ENCODE assay signal across 13 cellular contexts in the genomic region with DNA sequence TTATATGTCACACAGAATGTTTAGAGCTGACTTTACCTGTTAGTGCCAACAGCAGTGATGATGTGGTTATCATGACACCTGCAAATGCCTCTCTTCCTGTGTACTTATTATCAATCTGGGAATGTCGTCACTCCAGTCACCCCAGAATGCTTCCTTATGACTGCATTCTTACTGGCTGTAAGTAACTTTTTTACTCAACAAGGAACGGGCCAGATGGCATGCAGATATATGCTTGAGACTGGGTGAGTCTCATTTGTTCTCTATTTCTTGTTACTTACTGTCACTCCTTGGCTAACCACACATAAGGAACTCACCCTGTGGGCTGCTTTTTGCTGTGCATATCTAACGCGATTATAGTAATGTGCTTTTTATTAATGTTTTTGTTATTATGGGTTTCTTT.
DNase-seq lines count a peak whose midpoint lies in the region; ATAC-seq and TF ChIP-seq lines count a peak whose summit lies in the region.
"Had no signal": no experiment of that assay in that cellular context is flagged by ENCODE, and none has a peak within 500 bp of the region (broad histone marks: within the 10 kb centered on the region; RNA-seq: fewer than 3 reads in every experiment).

No MANE protein-coding gene starts in this region.

- no peak overlapping the region for H3K4me3 ChIP-seq in AG10803 (ENCODE audit: low read length)
- H3K4me3 ChIP-seq: coronary artery had no signal

- no peak for TF ChIP-seq CTCF in AG10803 (conservative IDR thresholded peaks at IDR 0.05; ENCODE audit: low read length)

- ATAC-seq in GM21360 (IDR thresholded peaks at IDR 0.05; ENCODE audit: unreplicated experiment), result peak; percentile 31
- ATAC-seq in GM21528 (IDR thresholded peaks at IDR 0.05; ENCODE audit: low FRiP score, unreplicated experiment), result no peak

- DNase-seq in AG10803 (ENCODE audit: low read depth), result peak; percentile 36
- DNase-seq in NOMO-1 (lab: John Stamatoyannopoulos, UW; ENCODE audit: unreplicated experiment in 2 of 2), result peak; percentile 27 to 76
- peak; percentile 32 for DNase-seq in globus pallidus (ENCODE audit: low spot score)
- no peak for DNase-seq in AG08396 (ENCODE audit: low spot score)
- no peak for DNase-seq in effector CD8-positive, alpha-beta T cell (lab: John Stamatoyannopoulos, UW)
- DNase-seq in activated CD4-positive, alpha-beta T cell treated with anti-CD3 and anti-CD28 coated beads for 1 hour, result no peak
- DNase-seq: activated CD4-positive, alpha-beta T cell treated with anti-CD3 and anti-CD28 coated beads, Interleukin-2, amount 50 U/mL, for 1 hour; NCI-H1417 treated with DMSO at 0.1 percent for 48 hours; NCI-H510A; stimulated activated CD4-positive, alpha-beta T cell treated with anti-CD3 and anti-CD28 coated beads, Interleukin-12 subunit alpha, Interleukin-12 subunit beta, amount 100 ng/mL, for 4 hours had no signal

Comparison
In these comparisons a context has a peak if more than half of its experiments do, and no peak if none do; other contexts are left out.
1. DNase-seq: peak in AG10803 (single experiment), NOMO-1 (2 of 2) and globus pallidus (single experiment); none in AG08396 (single experiment), effector CD8-positive, alpha-beta T cell (single experiment) and activated CD4-positive, alpha-beta T cell treated with anti-CD3 and anti-CD28 coated beads for 1 hour (single experiment).